Comparison of ENCODE assay signal across 25 cellular contexts in genomic region chr6:164121527-164121926, GRCh38.
"Had no signal": no experiment of that assay in that cellular context is flagged by ENCODE, and none has a peak within 500 bp of the region (broad histone marks: within the 10 kb centered on the region; RNA-seq: fewer than 3 reads in every experiment).

No MANE protein-coding gene starts in this region.

- H3K36me3 ChIP-seq: ascending aorta, cardiac muscle cell, SJCRH30 had no signal

- H3K27me3 ChIP-seq: ascending aorta, cardiac muscle cell, SJCRH30 had no signal

- H3K27ac ChIP-seq: ascending aorta, cardiac muscle cell, SJCRH30 had no signal

- DNase-seq: activated CD4-positive, alpha-beta T cell treated with anti-CD3 and anti-CD28 coated beads for 36 hours; activated CD4-positive, alpha-beta T cell treated with anti-CD3 and anti-CD28 coated beads, Interleukin-2, amount 10 ng/mL, durations not matched to agents 7 days and 5 days; activated CD4-positive, alpha-beta T cell treated with anti-CD3 and anti-CD28 coated beads, Interleukin-2, amount 50 U/mL, for 48 hours; activated CD8-positive, alpha-beta T cell treated with anti-CD3 and anti-CD28 coated beads, Interleukin-2, amount 10 ng/mL, durations not matched to agents 7 days and 5 days; activated gamma-delta T cell; activated naive CD4-positive, alpha-beta T cell treated with Interleukin-2 at 50 U/mL for 16 hours; activated naive CD8-positive, alpha-beta T cell treated with anti-CD3 and anti-CD28 coated beads, Interleukin-2, amount 10 ng/mL, durations not matched to agents 7 days and 5 days; activated T-cell treated with anti-CD3 and anti-CD28 coated beads, Interleukin-2, amount 50 U/mL, for 24 hours; amygdala; NCI-H1048; NCI-H1105 treated with DMSO at 0.1 percent for 48 hours; NCI-H1436; NCI-H1694; NCI-H1930; NCI-H2081 treated with DMSO at 0.1 percent for 48 hours; NCI-H226; NCI-H524 treated with DMSO at 0.1 percent for 48 hours; SHP77; SJCRH30; SK-N-SH had no signal

- H3K9ac ChIP-seq: SK-N-SH had no signal

- FAIRE-seq: TTC549 had no signal

- H3K4me1 ChIP-seq: ascending aorta, SJCRH30 had no signal

- H3K9me3 ChIP-seq: ascending aorta, SJCRH30, SK-N-SH had no signal

- ATAC-seq: activated CD4-positive, alpha-beta T cell treated with anti-CD3 and anti-CD28 coated beads for 36 hours; activated CD4-positive, CD25-positive, alpha-beta regulatory T cell treated with anti-CD3 and anti-CD28 coated beads, Interleukin-2, amount 50 U/mL, for 24 hours; activated CD8-positive, alpha-beta T cell treated with anti-CD3 and anti-CD28 coated beads, Interleukin-2, amount 10 ng/mL, durations not matched to agents 7 days and 5 days; Panc1 had no signal

- H3K4me2 ChIP-seq: SK-N-SH had no signal

- H3K4me3 ChIP-seq: ascending aorta, cardiac muscle cell, SJCRH30 had no signal
